Comparison of ENCODE assay signal across 13 cellular contexts in the genomic region with DNA sequence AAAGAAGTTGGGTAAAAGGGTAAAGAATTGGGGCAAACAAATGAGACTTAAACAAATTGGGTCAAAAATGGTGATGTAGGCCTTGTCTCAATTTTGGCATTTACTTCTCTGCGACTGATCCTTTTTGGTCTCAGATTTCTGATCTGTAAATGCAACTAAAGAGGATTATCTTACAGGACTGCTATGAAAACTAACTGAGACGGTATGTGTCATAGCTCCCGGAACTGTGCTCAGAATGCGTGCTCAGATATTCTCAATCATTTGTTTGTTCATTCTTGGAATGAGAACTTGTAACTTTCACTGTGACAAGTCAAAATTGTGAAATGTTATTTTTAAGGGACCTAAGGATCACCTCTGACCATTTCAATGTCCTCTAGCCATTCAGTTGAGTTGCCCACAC.
A peak's percentile ranks its signal among the peaks of the same experiment; 100 is the strongest.
DNase-seq lines count a peak whose midpoint lies in the region; ATAC-seq and TF ChIP-seq lines count a peak whose summit lies in the region.
"Had no signal": no experiment of that assay in that cellular context is flagged by ENCODE, and none has a peak within 500 bp of the region (broad histone marks: within the 10 kb centered on the region; RNA-seq: fewer than 3 reads in every experiment).

No MANE protein-coding gene starts in this region.

- H3K36me3 ChIP-seq in adipocyte (ENCODE audit: control insufficient read depth, insufficient read depth, low read length, severe bottlenecking): no peaks in the 10 kb centered on the region
- H3K36me3 ChIP-seq in tibial artery: no peaks in the 10 kb centered on the region

- no peak overlapping the region for H3K4me3 ChIP-seq in adipocyte (ENCODE audit: low read length)
- no peak overlapping the region for H3K4me3 ChIP-seq in retinal pigment epithelial cell (ENCODE audit: low read length)
- no peak overlapping the region for H3K4me3 ChIP-seq in tibial artery
- H3K4me3 ChIP-seq: A549, GM12878, GM23248 had no signal

- H3K9ac ChIP-seq in adipocyte (ENCODE audit: low read length): no peak overlapping the region
- H3K9ac ChIP-seq: GM23248 had no signal

- no peak for ATAC-seq in HG03135 (IDR thresholded peaks at IDR 0.05; ENCODE audit: unreplicated experiment)
- ATAC-seq: A549, GM12878 had no signal

- H3K4me1 ChIP-seq in adipocyte (ENCODE audit: control insufficient read depth, insufficient read depth, low read length): no peaks in the 10 kb centered on the region
- no peaks in the 10 kb centered on the region for H3K4me1 ChIP-seq in tibial artery
- H3K4me1 ChIP-seq: A549 had no signal

- intact Hi-C loops in tibial artery (cut with DNase I; ENCODE audit: low total_unique reads): no loop called here

- H3K27me3 ChIP-seq in adipocyte (replicated peaks; ENCODE audit: control insufficient read depth, insufficient read depth, low read length) (no peaks in the 10 kb centered on the region), tibial artery (no peaks in the 10 kb centered on the region)

- H3K9me3 ChIP-seq in adipocyte (ENCODE audit: control insufficient read depth, low read length): peaks cover 7% of the 10 kb centered on the region
- peaks cover 0 to 3% (median 0%) of the 10 kb centered on the region in 3 donors for H3K9me3 ChIP-seq in tibial artery
- H3K9me3 ChIP-seq: A549 had no signal

- H3K27ac ChIP-seq in tibial artery: no peak overlapping the region
- H3K27ac ChIP-seq: A549, GM23248 had no signal

- DNase-seq in M059J (ENCODE audit: low read depth) (peak; percentile 23), adipocyte (ENCODE audit: low read depth) (peak; percentile 76), dedifferentiated amniotic fluid mesenchymal stem cell (ENCODE audit: extremely low spot score) (peak; percentile 78), retinal pigment epithelial cell (ENCODE audit: low read depth) (peak; percentile 54), tibial artery (no peak), AML-193 (lab: John Stamatoyannopoulos, UW) (no peak)
- DNase-seq: CD8-positive, alpha-beta memory T cell; DMS 273 treated with DMSO at 0.1 percent for 48 hours; GM23248; IMR-90 had no signal

- no peak for TF ChIP-seq CTCF in retinal pigment epithelial cell (conservative IDR thresholded peaks at IDR 0.05; ENCODE audit: low read depth, low read length)
- TF ChIP-seq CTCF in tibial artery (IDR thresholded peaks at IDR 0.05): no peak

Comparison
In these comparisons a context has a peak if more than half of its experiments do, and no peak if none do; other contexts are left out.
1. DNase-seq: peak in M059J (single experiment), adipocyte (single experiment), dedifferentiated amniotic fluid mesenchymal stem cell (single experiment) and retinal pigment epithelial cell (single experiment); none in tibial artery (0 of 2) and AML-193 (0 of 2).